Comparison of ENCODE assay signal across 1 cellular context in genomic region chr5:179732412-179732917, GRCh38.
TF ChIP-seq lines count a peak whose summit lies in the region.

MAML1 (plus strand) TSS chr5:179732822; CDS start chr5:179733113, 291 bp downstream.

TF ChIP-seq in K562, 482 proteins besides CTCF, POLR2A, EP300 and RAD21 (continued from another document and continues in another):
- TF ChIP-seq ZNF512 (tag; IDR thresholded peaks at IDR 0.05) (no peak), ZKSCAN8 (CRISPR knock-in tag; IDR thresholded peaks at IDR 0.05) (no peak), KDM4B (IDR thresholded peaks at IDR 0.05; ENCODE audit: borderline replicate concordance in 2 of 2, low read depth in 1 of 2) (no peak), RFX7 (CRISPR knock-in tag; IDR thresholded peaks at IDR 0.05) (no peak), SRSF1 (IDR thresholded peaks at IDR 0.05; ENCODE audit: low read depth, low read length) (no peak), GMEB1 (CRISPR knock-in tag; IDR thresholded peaks at IDR 0.05) (peak; percentile 94), CBFB (CRISPR knock-in tag; IDR thresholded peaks at IDR 0.05) (no peak), NR2F6 (CRISPR knock-in tag; IDR thresholded peaks at IDR 0.05) (no peak), NKRF (IDR thresholded peaks at IDR 0.05; ENCODE audit: borderline replicate concordance) (no peak), ZNF76 (CRISPR knock-in tag; IDR thresholded peaks at IDR 0.05; ENCODE audit: borderline replicate concordance) (no peak), ZNF146 (CRISPR knock-in tag; IDR thresholded peaks at IDR 0.05; ENCODE audit: unreplicated experiment) (no peak), HNRNPLL (IDR thresholded peaks at IDR 0.05; ENCODE audit: low read depth, low read length, poor library complexity, severe bottlenecking) (peak; percentile 90), MED1 (CRISPR knock-in tag; IDR thresholded peaks at IDR 0.05; ENCODE audit: borderline replicate concordance) (no peak), TEAD2 (tag; IDR thresholded peaks at IDR 0.05) (no peak), POLR2B (IDR thresholded peaks at IDR 0.05; ENCODE audit: low read depth, partially characterized antibody) (peak; percentile 61), ETS1 (conservative IDR thresholded peaks at IDR 0.05; ENCODE audit: control insufficient read depth, low read depth, low read length) (no peak), ZNF12 (CRISPR knock-in tag; IDR thresholded peaks at IDR 0.05) (no peak), FOXA1 (IDR thresholded peaks at IDR 0.05; ENCODE audit: borderline replicate concordance) (no peak), TRIM28 (IDR thresholded peaks at IDR 0.05) (0 out of 2 replicates have a peak, but pooled peaks have one; percentile 8), SLC30A9 (CRISPR knock-in tag; IDR thresholded peaks at IDR 0.05) (no peak), TBP (optimal IDR thresholded peaks at IDR 0.05; ENCODE audit: low read depth, low read length) (peak; percentile 93), ZNF695 (CRISPR knock-in tag; IDR thresholded peaks at IDR 0.05) (no peak), ASH1L (IDR thresholded peaks at IDR 0.05; ENCODE audit: borderline replicate concordance, low read depth, partially characterized antibody) (no peak), CCAR2 (IDR thresholded peaks at IDR 0.05; ENCODE audit: low read depth, low read length) (no peak), FOXM1 (IDR thresholded peaks at IDR 0.05; ENCODE audit: low read depth) (no peak; the same call in 1 of the 2 replicates), FOXM1 (CRISPR knock-in tag; IDR thresholded peaks at IDR 0.05; ENCODE audit: low read depth) (no peak), SUPT5H (IDR thresholded peaks at IDR 0.05) (peak; percentile 79), GABPB1 (CRISPR knock-in tag; IDR thresholded peaks at IDR 0.05) (peak; percentile 54; the same call in 1 of the 2 replicates), CBX8 (IDR thresholded peaks at IDR 0.05; ENCODE audit: borderline replicate concordance, extremely low read depth, low read depth, low read length, poor library complexity, severe bottlenecking) (no peak), TCF3 (CRISPR knock-in tag; IDR thresholded peaks at IDR 0.05) (0 out of 2 replicates have a peak, but pooled peaks have one; percentile 1), ZNF584 (CRISPR knock-in tag; IDR thresholded peaks at IDR 0.05; ENCODE audit: low read depth) (no peak), MAFG (tag; conservative IDR thresholded peaks at IDR 0.05) (no peak), ZNF347 (CRISPR knock-in tag; IDR thresholded peaks at IDR 0.05; ENCODE audit: low read depth) (no peak), MTA3 (IDR thresholded peaks at IDR 0.05; ENCODE audit: borderline replicate concordance) (0 out of 2 replicates have a peak, but pooled peaks have one; percentile 72), BCOR (IDR thresholded peaks at IDR 0.05) (no peak), SP2 (IDR thresholded peaks at IDR 0.05; ENCODE audit: extremely low read depth, low read depth, low read length, poor library complexity, severe bottlenecking) (peak; percentile 66), ZBTB43 (CRISPR knock-in tag; IDR thresholded peaks at IDR 0.05) (no peak), HDAC2 (IDR thresholded peaks at IDR 0.05) (no peak), ATF1 (CRISPR knock-in tag; IDR thresholded peaks at IDR 0.05) (0 out of 2 replicates have a peak, but pooled peaks have one; percentile 33), ATF1 (tag; IDR thresholded peaks at IDR 0.05) (peak; percentile 94)
- TF ChIP-seq, protein P1, sequence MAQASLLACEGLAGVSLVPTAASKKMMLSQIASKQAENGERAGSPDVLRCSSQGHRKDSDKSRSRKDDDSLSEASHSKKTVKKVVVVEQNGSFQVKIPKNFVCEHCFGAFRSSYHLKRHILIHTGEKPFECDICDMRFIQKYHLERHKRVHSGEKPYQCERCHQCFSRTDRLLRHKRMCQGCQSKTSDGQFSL (CRISPR knock-in tag; IDR thresholded peaks at IDR 0.05): no peak
- TF ChIP-seq, protein P1 (tag; IDR thresholded peaks at IDR 0.05): no peak
- TF ChIP-seq, protein P2, sequence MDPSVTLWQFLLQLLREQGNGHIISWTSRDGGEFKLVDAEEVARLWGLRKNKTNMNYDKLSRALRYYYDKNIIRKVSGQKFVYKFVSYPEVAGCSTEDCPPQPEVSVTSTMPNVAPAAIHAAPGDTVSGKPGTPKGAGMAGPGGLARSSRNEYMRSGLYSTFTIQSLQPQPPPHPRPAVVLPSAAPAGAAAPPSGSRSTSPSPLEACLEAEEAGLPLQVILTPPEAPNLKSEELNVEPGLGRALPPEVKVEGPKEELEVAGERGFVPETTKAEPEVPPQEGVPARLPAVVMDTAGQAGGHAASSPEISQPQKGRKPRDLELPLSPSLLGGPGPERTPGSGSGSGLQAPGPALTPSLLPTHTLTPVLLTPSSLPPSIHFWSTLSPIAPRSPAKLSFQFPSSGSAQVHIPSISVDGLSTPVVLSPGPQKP (CRISPR knock-in tag; IDR thresholded peaks at IDR 0.05): no peak
- TF ChIP-seq, protein P3, sequence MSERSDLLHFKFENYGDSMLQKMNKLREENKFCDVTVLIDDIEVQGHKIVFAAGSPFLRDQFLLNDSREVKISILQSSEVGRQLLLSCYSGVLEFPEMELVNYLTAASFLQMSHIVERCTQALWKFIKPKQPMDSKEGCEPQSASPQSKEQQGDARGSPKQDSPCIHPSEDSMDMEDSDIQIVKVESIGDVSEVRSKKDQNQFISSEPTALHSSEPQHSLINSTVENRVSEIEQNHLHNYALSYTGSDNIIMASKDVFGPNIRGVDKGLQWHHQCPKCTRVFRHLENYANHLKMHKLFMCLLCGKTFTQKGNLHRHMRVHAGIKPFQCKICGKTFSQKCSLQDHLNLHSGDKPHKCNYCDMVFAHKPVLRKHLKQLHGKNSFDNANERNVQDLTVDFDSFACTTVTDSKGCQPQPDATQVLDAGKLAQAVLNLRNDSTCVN (CRISPR knock-in tag; IDR thresholded peaks at IDR 0.05): no peak
- TF ChIP-seq, protein P4, sequence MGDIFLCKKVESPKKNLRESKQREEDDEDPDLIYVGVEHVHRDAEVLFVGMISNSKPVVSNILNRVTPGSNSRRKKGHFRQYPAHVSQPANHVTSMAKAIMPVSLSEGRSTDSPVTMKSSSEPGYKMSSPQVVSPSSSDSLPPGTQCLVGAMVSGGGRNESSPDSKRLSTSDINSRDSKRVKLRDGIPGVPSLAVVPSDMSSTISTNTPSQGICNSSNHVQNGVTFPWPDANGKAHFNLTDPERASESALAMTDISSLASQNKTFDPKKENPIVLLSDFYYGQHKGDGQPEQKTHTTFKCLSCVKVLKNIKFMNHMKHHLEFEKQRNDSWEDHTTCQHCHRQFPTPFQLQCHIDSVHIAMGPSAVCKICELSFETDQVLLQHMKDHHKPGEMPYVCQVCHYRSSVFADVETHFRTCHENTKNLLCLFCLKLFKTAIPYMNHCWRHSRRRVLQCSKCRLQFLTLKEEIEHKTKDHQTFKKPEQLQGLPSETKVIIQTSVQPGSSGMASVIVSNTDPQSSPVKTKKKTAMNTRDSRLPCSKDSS (IDR thresholded peaks at IDR 0.05; ENCODE audit: low read depth, partially characterized antibody): no peak
- TF ChIP-seq, protein P5, sequence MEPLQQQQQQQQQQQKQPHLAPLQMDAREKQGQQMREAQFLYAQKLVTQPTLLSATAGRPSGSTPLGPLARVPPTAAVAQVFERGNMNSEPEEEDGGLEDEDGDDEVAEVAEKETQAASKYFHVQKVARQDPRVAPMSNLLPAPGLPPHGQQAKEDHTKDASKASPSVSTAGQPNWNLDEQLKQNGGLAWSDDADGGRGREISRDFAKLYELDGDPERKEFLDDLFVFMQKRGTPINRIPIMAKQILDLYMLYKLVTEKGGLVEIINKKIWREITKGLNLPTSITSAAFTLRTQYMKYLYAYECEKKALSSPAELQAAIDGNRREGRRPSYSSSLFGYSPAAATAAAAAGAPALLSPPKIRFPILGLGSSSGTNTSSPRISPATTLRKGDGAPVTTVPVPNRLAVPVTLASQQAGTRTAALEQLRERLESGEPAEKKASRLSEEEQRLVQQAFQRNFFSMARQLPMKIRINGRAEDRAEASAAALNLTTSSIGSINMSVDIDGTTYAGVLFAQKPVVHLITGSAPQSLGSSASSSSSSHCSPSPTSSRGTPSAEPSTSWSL (CRISPR knock-in tag; IDR thresholded peaks at IDR 0.05; ENCODE audit: borderline replicate concordance): no peak
- TF ChIP-seq, protein P6, sequence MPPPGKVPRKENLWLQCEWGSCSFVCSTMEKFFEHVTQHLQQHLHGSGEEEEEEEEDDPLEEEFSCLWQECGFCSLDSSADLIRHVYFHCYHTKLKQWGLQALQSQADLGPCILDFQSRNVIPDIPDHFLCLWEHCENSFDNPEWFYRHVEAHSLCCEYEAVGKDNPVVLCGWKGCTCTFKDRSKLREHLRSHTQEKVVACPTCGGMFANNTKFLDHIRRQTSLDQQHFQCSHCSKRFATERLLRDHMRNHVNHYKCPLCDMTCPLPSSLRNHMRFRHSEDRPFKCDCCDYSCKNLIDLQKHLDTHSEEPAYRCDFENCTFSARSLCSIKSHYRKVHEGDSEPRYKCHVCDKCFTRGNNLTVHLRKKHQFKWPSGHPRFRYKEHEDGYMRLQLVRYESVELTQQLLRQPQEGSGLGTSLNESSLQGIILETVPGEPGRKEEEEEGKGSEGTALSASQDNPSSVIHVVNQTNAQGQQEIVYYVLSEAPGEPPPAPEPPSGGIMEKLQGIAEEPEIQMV (tag; conservative IDR thresholded peaks at IDR 0.05; ENCODE audit: low read depth): no peak
